ENCODE assay signal across 7 cellular contexts in genomic region chr3:194537732-194538247, GRCh38. TPM values are rescaled to one million over a fixed set of nuclear protein-coding genes. Genes with fewer than 3 reads are reported as not detected.
DNase-seq lines count a peak whose midpoint lies in the region; ATAC-seq and TF ChIP-seq lines count a peak whose summit lies in the region.

No MANE protein-coding gene starts in this region.

- WGBS in thyroid gland, 2 donors, result 33 to 42% methylated on average over 8 of the region's 8 CpGs

- no peaks in the 10 kb centered on the region for H3K27me3 ChIP-seq in thyroid gland

- no peaks in the 10 kb centered on the region for H3K9me3 ChIP-seq in thyroid gland

- ATAC-seq in left cardiac atrium, result peak; percentile 39 to 61
- no peak for ATAC-seq in HG03460 (IDR thresholded peaks at IDR 0.05; ENCODE audit: unreplicated experiment)

- H3K36me3 ChIP-seq in thyroid gland, result no peaks in the 10 kb centered on the region

- DNase-seq in HS-5 (ENCODE audit: low read depth) (peak; percentile 67), SW480 (ENCODE audit: low spot score) (peak; percentile 51), left cardiac atrium (no peak), thyroid gland (peak; percentile 89 to 93), germinal center (ENCODE audit: low spot score) (no peak), HPDE6-E6E7 (ENCODE audit: extremely low spot score) (no peak)

- no peak overlapping the region for H3K4me3 ChIP-seq in thyroid gland (replicated peaks in 1 of 3)

- peak overlapping the region; percentile 85 to 92 (median 89) for H3K27ac ChIP-seq in thyroid gland

- TF ChIP-seq POLR2A in thyroid gland (IDR thresholded peaks at IDR 0.05), result peak in 1 of 2 donors; percentile 7

- intact Hi-C loops in left cardiac atrium (cut with DNase I) (no loop called here), thyroid gland (cut with DNase I) (no loop called here)

- H3K4me1 ChIP-seq in thyroid gland, result peaks cover 29 to 31% of the 10 kb centered on the region in 2 donors

- TF ChIP-seq CTCF in thyroid gland (IDR thresholded peaks at IDR 0.05), result no peak

RNA-seq across cellular contexts. Expression of gene ATP13A3, which starts 51.0 kb away (rescaled TPM):
- total RNA-seq in left cardiac atrium (100 to 1,000 TPM in 1 of 2 donors, 10 to 100 TPM in 1; 86.7 to 182 TPM), thyroid gland (100 to 1,000 TPM; 262 to 426 (median 341) TPM)

Comparison
In these comparisons a context has a peak if more than half of its experiments do, and no peak if none do; other contexts are left out.
1. DNase-seq: peak in HS-5 (single experiment), SW480 (single experiment) and thyroid gland (2 of 2); none in left cardiac atrium (single experiment), germinal center (single experiment) and HPDE6-E6E7 (single experiment).